Comparison of ENCODE assay signal across 5 cellular contexts in the genomic region with DNA sequence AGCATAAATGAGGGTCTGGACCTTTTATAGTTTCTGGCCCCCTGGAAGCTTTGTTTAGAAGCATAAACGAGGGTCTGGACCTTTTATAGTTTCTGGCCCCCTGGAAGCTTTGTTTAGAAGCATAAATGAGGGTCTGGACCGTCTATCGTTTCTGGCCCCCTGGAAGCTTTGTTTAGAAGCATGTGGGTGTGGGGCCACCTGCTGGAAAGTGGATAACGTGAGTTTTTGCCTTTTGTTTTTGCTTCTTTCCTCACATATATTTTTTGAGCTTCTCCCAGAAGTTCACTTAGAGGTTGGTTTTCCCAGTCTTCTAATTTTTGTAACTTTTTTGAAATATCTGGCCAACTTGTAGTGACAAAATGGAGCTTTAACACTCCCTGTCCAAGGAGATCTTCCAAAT. TPM values are rescaled to one million over a fixed set of nuclear protein-coding genes. Genes with fewer than 3 reads are reported as not detected.
DNase-seq lines count a peak whose midpoint lies in the region; TF ChIP-seq lines count a peak whose summit lies in the region.
"Not testable (repeated sequence)": the region's sequence is repeated elsewhere in the genome, so short reads cannot be mapped to it uniquely, and the experiment has no call there.
"Had no signal": no experiment of that assay in that cellular context is flagged by ENCODE, and none has a peak within 500 bp of the region (broad histone marks: within the 10 kb centered on the region; RNA-seq: fewer than 3 reads in every experiment).

No MANE protein-coding gene starts in this region.

- H3K4me3 Mint-ChIP-seq in chondrocyte (ENCODE audit: unreplicated experiment); neural crest cell: not testable (repeated sequence)

- not testable (repeated sequence) for H3K4me1 Mint-ChIP-seq in chondrocyte (ENCODE audit: low read depth); neural crest cell

- H3K9me3 Mint-ChIP-seq in chondrocyte (ENCODE audit: low read depth) (peaks cover 10% of the 10 kb centered on the region), neural crest cell (peaks cover 16% of the 10 kb centered on the region)

- peaks cover 17% of the 10 kb centered on the region for H3K36me3 Mint-ChIP-seq in chondrocyte (ENCODE audit: low read depth)
- peaks cover 24% of the 10 kb centered on the region for H3K36me3 Mint-ChIP-seq in neural crest cell (ENCODE audit: low read depth)

- not testable (repeated sequence) for H3K27ac Mint-ChIP-seq in chondrocyte (ENCODE audit: unreplicated experiment); neural crest cell (ENCODE audit: unreplicated experiment)

- TF ChIP-seq CTCF in GM12873 (IDR thresholded peaks at IDR 0.05; ENCODE audit: insufficient read depth, low read depth, low read length, missing control alignments) (peak; percentile 37), chondrocyte (IDR thresholded peaks at IDR 0.05) (peak; percentile 38), neural crest cell (conservative IDR thresholded peaks at IDR 0.05) (peak; percentile 23)

- peak; percentile 35 for DNase-seq in NCI-H748 (lab: John Stamatoyannopoulos, UW; ENCODE audit: unreplicated experiment)
- not testable (repeated sequence) for DNase-seq in chondrocyte (ENCODE audit: low spot score); neural crest cell (ENCODE audit: low read depth, low spot score)

- H3K27me3 Mint-ChIP-seq in chondrocyte (ENCODE audit: low read depth); neural crest cell (ENCODE audit: low read depth): not testable (repeated sequence)

RNA-seq across cellular contexts. Expression of a gene that starts 17.8 kb away (rescaled TPM):
- total RNA-seq in chondrocyte (0.75 to 1.7 TPM (median 0.95 TPM) in 3 replicates), neural crest cell (3.5 and 3.7 TPM in 2 replicates)
- total RNA-seq: myocyte had no signal

RNA-seq across cellular contexts. Expression of a gene that starts 22.2 kb away (rescaled TPM):
- 62.2 to 70.7 TPM (median 66.3 TPM) in 3 replicates for total RNA-seq in chondrocyte
- total RNA-seq in neural crest cell = 104 and 120 TPM in 2 replicates

RNA-seq across cellular contexts. Expression of a gene that starts 33.3 kb away (rescaled TPM):
- total RNA-seq in chondrocyte = 54.1 to 56.1 TPM (median 55.0 TPM) in 3 replicates
- 65.7 and 70.9 TPM in 2 replicates for total RNA-seq in neural crest cell

RNA-seq across cellular contexts. Expression of a gene that starts 38.7 kb away (rescaled TPM):
- 1.4 to 2.2 TPM in 2 of 3 replicates, not detected in the other for total RNA-seq in chondrocyte
- 1.3 and 1.5 TPM in 2 replicates for total RNA-seq in neural crest cell

RNA-seq across cellular contexts. Expression of a gene that starts 42.2 kb away (rescaled TPM):
- total RNA-seq in chondrocyte (17.1 to 20.2 TPM (median 18.9 TPM) in 3 replicates), neural crest cell (21.2 and 21.4 TPM in 2 replicates)
